ENCODE assay signal across 22 cellular contexts in genomic region chr11:79942071-79942470, GRCh38.
A peak's percentile ranks its signal among the peaks of the same experiment; 100 is the strongest.
DNase-seq lines count a peak whose midpoint lies in the region; ATAC-seq and TF ChIP-seq lines count a peak whose summit lies in the region.
"Had no signal": no experiment of that assay in that cellular context is flagged by ENCODE, and none has a peak within 500 bp of the region (broad histone marks: within the 10 kb centered on the region; RNA-seq: fewer than 3 reads in every experiment).

No MANE protein-coding gene starts in this region.

- no peaks in the 10 kb centered on the region for H3F3A ChIP-seq in PC-3 (ENCODE audit: low read length, unreplicated experiment)

- no peaks in the 10 kb centered on the region for H3K4me1 ChIP-seq in breast epithelium
- peaks cover 11% of the 10 kb centered on the region; the same call in 1 of the 2 replicates for H3K4me1 ChIP-seq in PC-3 (ENCODE audit: insufficient read depth, low read length)
- H3K4me1 ChIP-seq: A549 had no signal

- H4K20me1 ChIP-seq in PC-3 (ENCODE audit: low read length), result no peaks in the 10 kb centered on the region

- TF ChIP-seq POLR2A in breast epithelium (IDR thresholded peaks at IDR 0.05), result no peak

- DNase-seq in MCF 10A (ENCODE audit: unreplicated experiment), result peak; percentile 30
- no peak for DNase-seq in breast epithelium (ENCODE audit: low spot score in 2 of 2)
- DNase-seq in PC-3, result no peak
- DNase-seq in fibroblast of mammary gland (ENCODE audit: low read depth), result peak; percentile 1
- no peak for DNase-seq in NCI-H446 (lab: John Stamatoyannopoulos, UW)
- DNase-seq in amniotic stem cell (lab: John Stamatoyannopoulos, UW), result no peak
- DNase-seq: DMS53; EL; KG1; NCI-H1694; NCI-H2081; NCI-H2171 treated with DMSO at 0.1 percent for 48 hours; NCI-H446 treated with DMSO at 0.1 percent for 48 hours; NK-92 treated with Interleukin-12 subunit alpha and Interleukin-12 subunit beta, amount 100 ng/mL, for 24 hours had no signal

- H3K36me3 Mint-ChIP-seq in MCF 10A (ENCODE audit: insufficient read depth, unreplicated experiment), result no peaks in the 10 kb centered on the region
- H3K36me3 Mint-ChIP-seq: CD14-positive monocyte had no signal

- H3K4me3 ChIP-seq in breast epithelium (no peak overlapping the region), PC-3 (ENCODE audit: low read length) (no peak overlapping the region), fibroblast of mammary gland (ENCODE audit: control insufficient read depth, low read depth, low read length) (no peak overlapping the region)
- H3K4me3 ChIP-seq: A549, GM23338 had no signal

- peaks cover 7% of the 10 kb centered on the region for H3K4me1 Mint-ChIP-seq in MCF 10A (ENCODE audit: insufficient read depth, unreplicated experiment)
- H3K4me1 Mint-ChIP-seq: B cell, CD14-positive monocyte had no signal

- H3K9me3 Mint-ChIP-seq in MCF 10A (ENCODE audit: unreplicated experiment), result no peaks in the 10 kb centered on the region
- H3K9me3 Mint-ChIP-seq: GM23338 had no signal

- no TSS peak for BruUV-seq in MCF 10A (replicated peaks; lab: Mats Ljungman, UMichigan)
- BruUV-seq in PC-3 (replicated peaks; lab: Mats Ljungman, UMichigan), result no TSS peak

- no peak for TF ChIP-seq CTCF in MCF 10A (IDR thresholded peaks at IDR 0.05; ENCODE audit: unreplicated experiment)
- no peak for TF ChIP-seq CTCF in breast epithelium (IDR thresholded peaks at IDR 0.05)
- TF ChIP-seq CTCF in PC-3 (conservative IDR thresholded peaks at IDR 0.05; ENCODE audit: low read depth, low read length), result no peak
- TF ChIP-seq CTCF in fibroblast of mammary gland (conservative IDR thresholded peaks at IDR 0.05; ENCODE audit: control insufficient read depth, insufficient read depth, low read depth, low read length), result no peak

- CTCF ChIA-PET in MCF 10A (lab: Yijun Ruan, JAX) (no interaction called here), PC-3 (lab: Charles Lee) (no interaction called here)

- ATAC-seq in PC-3, result no peak
- no peak for ATAC-seq in GM21723 (IDR thresholded peaks at IDR 0.05; ENCODE audit: unreplicated experiment)
- ATAC-seq: A549, GM23338, HCT116, Panc1, SK-N-SH treated with all-trans-retinoic acid at 6 μM for 48 hours had no signal

- intact Hi-C loops in MCF 10A (cut with micrococcal nuclease), result no loop called here
- intact Hi-C loops in breast epithelium (cut with DNase I; ENCODE audit: low total_unique reads), result no loop called here
- intact Hi-C loops in PC-3 (cut with micrococcal nuclease), result no loop called here

- H3K4me3 Mint-ChIP-seq in MCF 10A (ENCODE audit: unreplicated experiment), result no peak overlapping the region
- H3K4me3 Mint-ChIP-seq: B cell, CD14-positive monocyte, GM23338 had no signal

- H3K36me3 ChIP-seq in breast epithelium (no peaks in the 10 kb centered on the region), PC-3 (ENCODE audit: low read depth, low read length) (no peaks in the 10 kb centered on the region)

- H3K27me3 ChIP-seq in breast epithelium, result no peaks in the 10 kb centered on the region
- no peaks in the 10 kb centered on the region; the same call in 1 of the 2 replicates for H3K27me3 ChIP-seq in PC-3 (ENCODE audit: low read length)

- H3K9me3 ChIP-seq in breast epithelium, result no peaks in the 10 kb centered on the region
- H3K9me3 ChIP-seq in PC-3 (ENCODE audit: low read length), result peaks cover 8% of the 10 kb centered on the region; the same call in 1 of the 2 replicates
- H3K9me3 ChIP-seq: A549 had no signal

- POLR2A ChIA-PET in MCF 10A (lab: Yijun Ruan, JAX) (no interaction called here), PC-3 (lab: Charles Lee; ENCODE audit: unreplicated experiment) (no interaction called here)

- H2AFZ ChIP-seq in PC-3 (ENCODE audit: low read length), result no peak overlapping the region
- H2AFZ ChIP-seq: GM23338 had no signal

- H3K9me2 ChIP-seq in PC-3 (replicated peaks; ENCODE audit: low read length), result no peaks in the 10 kb centered on the region

- no peak overlapping the region for H3K27ac Mint-ChIP-seq in MCF 10A (ENCODE audit: low read depth, unreplicated experiment)
- H3K27ac Mint-ChIP-seq: B cell, CD14-positive monocyte, GM23338 had no signal

- no peaks in the 10 kb centered on the region for H3K79me2 ChIP-seq in PC-3 (ENCODE audit: low read length)

- no peak overlapping the region for H3K4me2 ChIP-seq in PC-3 (ENCODE audit: low read length)
- H3K4me2 ChIP-seq: A549, GM23338 had no signal

- no peak overlapping the region for H3K9ac ChIP-seq in PC-3 (ENCODE audit: low read length)

- no peak overlapping the region for H3K27ac ChIP-seq in breast epithelium
- H3K27ac ChIP-seq in PC-3 (ENCODE audit: low read length), result peak overlapping the region; percentile 72; the same call in 1 of the 2 replicates
- H3K27ac ChIP-seq: A549 had no signal

- H3K27me3 Mint-ChIP-seq in MCF 10A (ENCODE audit: insufficient read depth, unreplicated experiment), result no peaks in the 10 kb centered on the region
- H3K27me3 Mint-ChIP-seq: B cell had no signal

Comparison
In these comparisons a context has a peak if more than half of its experiments do, and no peak if none do; other contexts are left out.
1. DNase-seq: peak in MCF 10A (single experiment) and fibroblast of mammary gland (single experiment); none in breast epithelium (0 of 2), PC-3 (single experiment), NCI-H446 (0 of 2) and amniotic stem cell (single experiment).